Comparison of ENCODE assay signal across 16 cellular contexts in genomic region chr13:41071775-41072174, GRCh38. TPM values are rescaled to one million over a fixed set of nuclear protein-coding genes. Genes with fewer than 3 reads are reported as not detected.
A peak's percentile ranks its signal among the peaks of the same experiment; 100 is the strongest.
DNase-seq lines count a peak whose midpoint lies in the region; ATAC-seq and TF ChIP-seq lines count a peak whose summit lies in the region.
"Had no signal": no experiment of that assay in that cellular context is flagged by ENCODE, and none has a peak within 500 bp of the region (broad histone marks: within the 10 kb centered on the region; RNA-seq: fewer than 3 reads in every experiment).

No MANE protein-coding gene starts in this region.

- no peak overlapping the region for H3K4ac ChIP-seq in mesendoderm (ENCODE audit: low read depth, low read length)

- H3K36me3 ChIP-seq in Karpas-422 (ENCODE audit: insufficient read depth, low read length) (peaks cover 36% of the 10 kb centered on the region), mesendoderm (ENCODE audit: control insufficient read depth, insufficient read depth, low read length) (peaks cover 4% of the 10 kb centered on the region), SK-N-SH (replicated peaks in 1 of 2; ENCODE audit: control insufficient read depth in 1 of 2, insufficient read depth in 2 of 2, low read length in 1 of 2) (peaks cover 59 to 82% of the 10 kb centered on the region in 2 experiments)

- CTCF ChIA-PET in SK-N-SH (lab: Yijun Ruan, JAX): no interaction called here

- H3K9me2 ChIP-seq in Karpas-422 (replicated peaks; ENCODE audit: insufficient read depth, low read length) (no peaks in the 10 kb centered on the region), SK-N-SH (no peaks in the 10 kb centered on the region)

- H2AK5ac ChIP-seq in mesendoderm (ENCODE audit: low read length): no peak overlapping the region

- WGBS in mesendoderm (ENCODE audit: extremely low coverage, insufficient coverage, low lambda C conversion rate): no CpG with 5 or more reads among the region's 7 CpGs
- 96% methylated on average over 7 of the region's 7 CpGs for WGBS in SK-N-SH (ENCODE audit: low lambda C conversion rate)

- peak; percentile 44 for ATAC-seq in sciatic nerve
- no peak for ATAC-seq in HG03571 (IDR thresholded peaks at IDR 0.05; ENCODE audit: unreplicated experiment)

- H3K27me3 ChIP-seq in Karpas-422 (ENCODE audit: low read length) (no peaks in the 10 kb centered on the region), mesendoderm (ENCODE audit: insufficient read depth, low read length, poor library complexity) (no peaks in the 10 kb centered on the region), SK-N-SH (ENCODE audit: insufficient read depth) (no peaks in the 10 kb centered on the region)
- H3K27me3 ChIP-seq: BLaER1 had no signal

- H3K79me2 ChIP-seq in Karpas-422 (ENCODE audit: low read length) (no peaks in the 10 kb centered on the region), mesendoderm (ENCODE audit: control insufficient read depth, insufficient read depth, low read length) (no peaks in the 10 kb centered on the region), SK-N-SH (ENCODE audit: insufficient read depth) (peaks cover 7% of the 10 kb centered on the region; the same call in 1 of the 2 replicates)

- no peak overlapping the region for H3K9ac ChIP-seq in Karpas-422 (ENCODE audit: low read length)
- no peak overlapping the region for H3K9ac ChIP-seq in mesendoderm (ENCODE audit: low read length)
- no peak overlapping the region for H3K9ac ChIP-seq in SK-N-SH
- H3K9ac ChIP-seq: BLaER1 had no signal

- H4K20me1 ChIP-seq in Karpas-422 (ENCODE audit: insufficient read depth, low read depth, low read length) (no peaks in the 10 kb centered on the region), SK-N-SH (ENCODE audit: insufficient read depth) (no peaks in the 10 kb centered on the region)
- H4K20me1 ChIP-seq: BLaER1 had no signal

- no peak overlapping the region for H3K18ac ChIP-seq in mesendoderm (ENCODE audit: low read length)

- no peaks in the 10 kb centered on the region for H3K79me1 ChIP-seq in mesendoderm (ENCODE audit: low read length)

- intact Hi-C loops in sciatic nerve (cut with DNase I): loop anchor here (10.0 kb wide), 1 partner anchor 153 kb away; no protein-coding TSS in a partner anchor

- no peak overlapping the region for H3K23ac ChIP-seq in mesendoderm (ENCODE audit: low read length)

- no peak overlapping the region for H2AFZ ChIP-seq in Karpas-422 (ENCODE audit: low read length)
- no peak overlapping the region for H2AFZ ChIP-seq in SK-N-SH (ENCODE audit: low read depth)

- H3K4me3 ChIP-seq in Karpas-422 (ENCODE audit: low read length): no peak overlapping the region
- H3K4me3 ChIP-seq in mesendoderm (ENCODE audit: low read length): no peak overlapping the region
- no peak overlapping the region for H3K4me3 ChIP-seq in SK-N-SH (ENCODE audit: low read depth in 2 of 2, low read length in 1 of 2)
- H3K4me3 ChIP-seq: BLaER1 had no signal

- TF ChIP-seq RAD21 in SK-N-SH (IDR thresholded peaks at IDR 0.05; ENCODE audit: low read length): no peak

- no peak overlapping the region for H4K8ac ChIP-seq in mesendoderm (ENCODE audit: low read depth, low read length)

- H3K9me3 ChIP-seq in Karpas-422 (ENCODE audit: low read length) (no peaks in the 10 kb centered on the region), SK-N-SH (no peaks in the 10 kb centered on the region)
- H3K9me3 ChIP-seq: BLaER1, Caco-2 had no signal

- H3K27ac ChIP-seq in Karpas-422 (ENCODE audit: low read length): no peak overlapping the region
- H3K27ac ChIP-seq in mesendoderm (ENCODE audit: low read depth, low read length): no peak overlapping the region
- H3K27ac ChIP-seq in SK-N-SH (ENCODE audit: low read depth in 2 of 2, low read length in 1 of 2): no peak overlapping the region
- H3K27ac ChIP-seq: BLaER1, HL-60 had no signal

- no peak overlapping the region for H4K5ac ChIP-seq in mesendoderm (ENCODE audit: low read length)

- H2BK5ac ChIP-seq in mesendoderm (ENCODE audit: low read length): no peak overlapping the region

- no peak for TF ChIP-seq CTCF in SK-N-SH (IDR thresholded peaks at IDR 0.05)

- H3K4me2 ChIP-seq in Karpas-422 (ENCODE audit: low read depth, low read length, poor library complexity, severe bottlenecking) (no peak overlapping the region), mesendoderm (ENCODE audit: low read length) (no peak overlapping the region), SK-N-SH (no peak overlapping the region)
- H3K4me2 ChIP-seq: BLaER1 had no signal

- no peak for TF ChIP-seq EP300 in SK-N-SH (IDR thresholded peaks at IDR 0.05; ENCODE audit: borderline replicate concordance in 1 of 2, low read depth in 1 of 2, low read length in 1 of 2)

- no peak overlapping the region for H3K56ac ChIP-seq in mesendoderm (ENCODE audit: low read length)

- POLR2A ChIA-PET in SK-N-SH (lab: Yijun Ruan, JAX): no interaction called here

- H2BK15ac ChIP-seq in mesendoderm (replicated peaks; ENCODE audit: low read depth): no peak overlapping the region

- DNase-seq in Karpas-422 (peak; percentile 10), amniotic epithelial cell (ENCODE audit: low read depth) (peak; percentile 72), iris pigment epithelial cell (ENCODE audit: low read depth) (peak; percentile 44), sciatic nerve (ENCODE audit: low spot score) (no peak), mesendoderm (no peak), SK-N-SH (no peak), kidney glomerular epithelial cell (lab: John Stamatoyannopoulos, UW) (no peak)
- DNase-seq: 8988T; AML-193; Caco-2; CD8-positive, alpha-beta memory T cell; HCEC 1CT; HFFc6 had no signal

- H3F3A ChIP-seq in SK-N-SH (replicated peaks; ENCODE audit: insufficient read depth): no peaks in the 10 kb centered on the region

- no peak overlapping the region for H2BK120ac ChIP-seq in mesendoderm (ENCODE audit: low read depth, low read length)

- no peaks in the 10 kb centered on the region for H3K4me1 ChIP-seq in Karpas-422 (ENCODE audit: low read length)
- no peaks in the 10 kb centered on the region for H3K4me1 ChIP-seq in mesendoderm (ENCODE audit: control insufficient read depth, low read depth, low read length)
- no peaks in the 10 kb centered on the region for H3K4me1 ChIP-seq in SK-N-SH (ENCODE audit: control insufficient read depth in 1 of 2, insufficient read depth in 2 of 2, low read depth in 1 of 2, low read length in 1 of 2)
- H3K4me1 ChIP-seq: BLaER1, Caco-2 had no signal

TF ChIP-seq in SK-N-SH, 30 proteins besides CTCF, POLR2A, EP300 and RAD21 (continues in another document):
- TF ChIP-seq GATA2 (CRISPR knock-in tag; IDR thresholded peaks at IDR 0.05) (no peak), TAF1 (IDR thresholded peaks at IDR 0.05; ENCODE audit: borderline replicate concordance, low read depth, low read length) (no peak), YY1 (IDR thresholded peaks at IDR 0.05; ENCODE audit: low read depth) (no peak), PBX3 (IDR thresholded peaks at IDR 0.05) (no peak), SIN3A (IDR thresholded peaks at IDR 0.05; ENCODE audit: borderline replicate concordance, low read depth, low read length) (no peak), FOXM1 (IDR thresholded peaks at IDR 0.05; ENCODE audit: low read depth) (no peak), MXI1 (IDR thresholded peaks at IDR 0.05; ENCODE audit: low read depth, low read length) (no peak), RXRA (IDR thresholded peaks at IDR 0.05; ENCODE audit: borderline replicate concordance, low read depth) (no peak), USF1 (IDR thresholded peaks at IDR 0.05; ENCODE audit: borderline replicate concordance, low read depth) (no peak), TEAD4 (IDR thresholded peaks at IDR 0.05; ENCODE audit: borderline replicate concordance, insufficient read depth) (no peak), ELF1 (IDR thresholded peaks at IDR 0.05) (no peak), POLR2AphosphoS5 (IDR thresholded peaks at IDR 0.05; ENCODE audit: low read depth, low read length) (no peak), EZH2phosphoT487 (IDR thresholded peaks at IDR 0.05; ENCODE audit: borderline replicate concordance, low read depth) (no peak)
- TF ChIP-seq, protein P1, sequence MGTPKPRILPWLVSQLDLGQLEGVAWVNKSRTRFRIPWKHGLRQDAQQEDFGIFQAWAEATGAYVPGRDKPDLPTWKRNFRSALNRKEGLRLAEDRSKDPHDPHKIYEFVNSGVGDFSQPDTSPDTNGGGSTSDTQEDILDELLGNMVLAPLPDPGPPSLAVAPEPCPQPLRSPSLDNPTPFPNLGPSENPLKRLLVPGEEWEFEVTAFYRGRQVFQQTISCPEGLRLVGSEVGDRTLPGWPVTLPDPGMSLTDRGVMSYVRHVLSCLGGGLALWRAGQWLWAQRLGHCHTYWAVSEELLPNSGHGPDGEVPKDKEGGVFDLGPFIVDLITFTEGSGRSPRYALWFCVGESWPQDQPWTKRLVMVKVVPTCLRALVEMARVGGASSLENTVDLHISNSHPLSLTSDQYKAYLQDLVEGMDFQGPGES (IDR thresholded peaks at IDR 0.05; ENCODE audit: low read depth, low read length): no peak

RNA-seq across cellular contexts. Expression of gene WBP4, which starts 10.5 kb away (rescaled TPM):
- 4.5 and 6.0 TPM in 2 replicates for total RNA-seq in Karpas-422 (2014; rRNA removed; shearing (Covaris generic); ENCODE audit: low replicate concordance)
- total RNA-seq in sciatic nerve: 17.1 TPM
- polyA plus RNA-seq in mesendoderm (2013, experiment 1 of 2): 22.1 TPM
- 23.0 TPM for polyA plus RNA-seq in mesendoderm (2013, experiment 2 of 2)
- 6.4 and 6.8 TPM in 2 replicates for polyA plus RNA-seq in SK-N-SH (2012; rRNA removed)
- 8.6 and 12.8 TPM in 2 replicates for polyA plus RNA-seq in SK-N-SH (2012; cell fraction: cytosol; rRNA removed)
- polyA plus RNA-seq in SK-N-SH (2012; cell fraction: nucleus; rRNA removed): 2.5 and 6.0 TPM in 2 replicates

RNA-seq across cellular contexts. Expression of gene ELF1, which starts 52.7 kb away (rescaled TPM):
- 66.1 and 84.0 TPM in 2 replicates for total RNA-seq in Karpas-422 (2014; rRNA removed; shearing (Covaris generic); ENCODE audit: low replicate concordance)
- 61.7 TPM for total RNA-seq in sciatic nerve
- 13.8 TPM for polyA plus RNA-seq in mesendoderm (2013, experiment 1 of 2)
- 14.7 TPM for polyA plus RNA-seq in mesendoderm (2013, experiment 2 of 2)
- polyA plus RNA-seq in SK-N-SH (2012; rRNA removed): 11.1 and 11.6 TPM in 2 replicates
- 12.5 and 13.6 TPM in 2 replicates for polyA plus RNA-seq in SK-N-SH (2012; cell fraction: cytosol; rRNA removed)
- polyA plus RNA-seq in SK-N-SH (2012; cell fraction: nucleus; rRNA removed): 6.1 and 12.7 TPM in 2 replicates

Comparison
In these comparisons a context has a peak if more than half of its experiments do, and no peak if none do; other contexts are left out.
1. DNase-seq: peak in Karpas-422 (single experiment), amniotic epithelial cell (single experiment) and iris pigment epithelial cell (single experiment); none in sciatic nerve (single experiment), mesendoderm (single experiment), SK-N-SH (single experiment) and kidney glomerular epithelial cell (single experiment).